In the genomic region with DNA sequence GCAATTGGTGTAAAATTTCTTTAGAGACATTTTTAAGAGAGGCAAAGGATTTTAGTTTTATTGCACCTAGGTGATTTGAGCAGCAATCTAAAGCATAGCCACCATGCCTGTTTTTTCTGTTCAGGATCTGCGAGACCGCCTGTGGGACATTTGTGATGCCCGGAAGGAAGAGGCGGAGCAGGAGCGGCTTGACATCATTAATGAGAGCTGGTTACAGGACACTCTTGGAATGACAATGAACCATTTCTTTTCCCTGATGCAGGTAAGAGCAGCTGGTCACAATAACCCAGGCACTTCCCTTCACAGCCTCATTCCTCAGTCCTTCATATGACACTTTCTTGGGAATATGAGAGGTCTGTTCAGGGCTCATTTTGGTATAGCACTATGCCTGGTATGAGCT, we compare ENCODE assay signal across 15 cellular contexts.
DNase-seq lines count a peak whose midpoint lies in the region; ATAC-seq and TF ChIP-seq lines count a peak whose summit lies in the region.
"Had no signal": no experiment of that assay in that cellular context is flagged by ENCODE, and none has a peak within 500 bp of the region (broad histone marks: within the 10 kb centered on the region; RNA-seq: fewer than 3 reads in every experiment).

No MANE protein-coding gene starts in this region.

- peaks cover 77% of the 10 kb centered on the region for H3K27me3 Mint-ChIP-seq in endodermal cell (ENCODE audit: insufficient read depth)
- H3K27me3 Mint-ChIP-seq: B cell; CD4-positive, alpha-beta T cell had no signal

- H3K36me3 ChIP-seq in HUES48 (ENCODE audit: control insufficient read depth, insufficient read depth, low read length) (no peaks in the 10 kb centered on the region), endodermal cell (ENCODE audit: control insufficient read depth, insufficient read depth, low read length) (no peaks in the 10 kb centered on the region), mesendoderm (ENCODE audit: control insufficient read depth, insufficient read depth, low read length) (no peaks in the 10 kb centered on the region), PC-3 (ENCODE audit: low read depth, low read length) (no peaks in the 10 kb centered on the region)

- 63% methylated on average over 5 of the region's 5 CpGs; no CpG with 5 or more reads in 1 of the 2 experiments for WGBS in endodermal cell (ENCODE audit: insufficient coverage in 1 of 2, insufficient read length in 1 of 2), 2 experiments
- no CpG with 5 or more reads among the region's 5 CpGs for WGBS in mesendoderm (ENCODE audit: extremely low coverage, insufficient coverage, low lambda C conversion rate)

- H3K9me3 ChIP-seq in HUES48 (ENCODE audit: control insufficient read depth, insufficient read depth, low read length), result no peaks in the 10 kb centered on the region
- peaks cover 4% of the 10 kb centered on the region for H3K9me3 ChIP-seq in endodermal cell (ENCODE audit: control insufficient read depth, low read length)
- H3K9me3 ChIP-seq in PC-3 (ENCODE audit: low read length), result no peaks in the 10 kb centered on the region

- H2BK15ac ChIP-seq in mesendoderm (replicated peaks; ENCODE audit: low read depth), result no peak overlapping the region

- BruUV-seq in PC-3 (replicated peaks; lab: Mats Ljungman, UMichigan), result no TSS peak

- H3K27ac ChIP-seq in HUES48 (ENCODE audit: low read depth, low read length) (peak overlapping the region; percentile 22), endodermal cell (ENCODE audit: low read depth, low read length) (no peak overlapping the region), mesendoderm (ENCODE audit: low read depth, low read length) (no peak overlapping the region), PC-3 (ENCODE audit: low read length) (no peak overlapping the region)

- no peaks in the 10 kb centered on the region for H3K79me1 ChIP-seq in mesendoderm (ENCODE audit: low read length)

- no peak for TF ChIP-seq CTCF in endodermal cell (conservative IDR thresholded peaks at IDR 0.05)
- TF ChIP-seq CTCF in PC-3 (conservative IDR thresholded peaks at IDR 0.05; ENCODE audit: low read depth, low read length), result no peak

- H2BK5ac ChIP-seq in mesendoderm (ENCODE audit: low read length), result no peak overlapping the region

- no peaks in the 10 kb centered on the region for H3K9me2 ChIP-seq in PC-3 (replicated peaks; ENCODE audit: low read length)

- no peak overlapping the region for H2AK5ac ChIP-seq in mesendoderm (ENCODE audit: low read length)

- H2BK120ac ChIP-seq in mesendoderm (ENCODE audit: low read depth, low read length), result no peak overlapping the region

- intact Hi-C loops in PC-3 (cut with micrococcal nuclease), result no loop called here

- no peaks in the 10 kb centered on the region for H3F3A ChIP-seq in PC-3 (ENCODE audit: low read length, unreplicated experiment)

- no peak overlapping the region for H3K9ac ChIP-seq in HUES48 (ENCODE audit: low read depth, low read length)
- no peak overlapping the region for H3K9ac ChIP-seq in endodermal cell (ENCODE audit: extremely low read depth, low read length, poor library complexity, severe bottlenecking)
- H3K9ac ChIP-seq in mesendoderm (ENCODE audit: low read length), result no peak overlapping the region
- no peak overlapping the region for H3K9ac ChIP-seq in PC-3 (ENCODE audit: low read length)

- POLR2A ChIA-PET in PC-3 (lab: Charles Lee; ENCODE audit: unreplicated experiment), result no interaction called here

- H3K23ac ChIP-seq in mesendoderm (ENCODE audit: low read length), result no peak overlapping the region

- CTCF ChIA-PET in PC-3 (lab: Charles Lee), result no interaction called here

- H3K4me1 ChIP-seq in HUES48 (ENCODE audit: control insufficient read depth, insufficient read depth, low read length), result peaks cover 7% of the 10 kb centered on the region
- no peaks in the 10 kb centered on the region for H3K4me1 ChIP-seq in endodermal cell (ENCODE audit: control insufficient read depth, insufficient read depth, low read length)
- H3K4me1 ChIP-seq in mesendoderm (ENCODE audit: control insufficient read depth, low read depth, low read length), result no peaks in the 10 kb centered on the region
- no peaks in the 10 kb centered on the region for H3K4me1 ChIP-seq in PC-3 (ENCODE audit: insufficient read depth, low read length)

- H3K4me3 Mint-ChIP-seq in endodermal cell, result no peak overlapping the region
- H3K4me3 Mint-ChIP-seq: B cell; CD4-positive, alpha-beta T cell had no signal

- H3K27ac Mint-ChIP-seq in endodermal cell, result no peak overlapping the region
- no peak overlapping the region for H3K27ac Mint-ChIP-seq in activated naive CD4-positive, alpha-beta T cell treated with anti-CD3 and anti-CD28 coated beads, Interleukin-2, amount 50 U/mL, for 72 hours
- H3K27ac Mint-ChIP-seq: B cell; CD4-positive, alpha-beta T cell had no signal

- H3K4me3 ChIP-seq in HUES48 (ENCODE audit: low read depth, low read length) (no peak overlapping the region), endodermal cell (ENCODE audit: low read length) (no peak overlapping the region), mesendoderm (ENCODE audit: low read length) (no peak overlapping the region), PC-3 (ENCODE audit: low read length) (no peak overlapping the region)

- H3K79me2 ChIP-seq in mesendoderm (ENCODE audit: control insufficient read depth, insufficient read depth, low read length) (no peaks in the 10 kb centered on the region), PC-3 (ENCODE audit: low read length) (no peaks in the 10 kb centered on the region)

- H4K8ac ChIP-seq in mesendoderm (ENCODE audit: low read depth, low read length), result no peak overlapping the region

- no peak overlapping the region for H4K5ac ChIP-seq in mesendoderm (ENCODE audit: low read length)

- H3K27me3 ChIP-seq in HUES48 (ENCODE audit: control insufficient read depth, insufficient read depth, low read length) (peaks cover 98% of the 10 kb centered on the region), endodermal cell (ENCODE audit: control insufficient read depth, insufficient read depth, low read length, poor library complexity, severe bottlenecking) (peaks cover 6% of the 10 kb centered on the region), mesendoderm (ENCODE audit: insufficient read depth, low read length, poor library complexity) (peaks cover 11% of the 10 kb centered on the region), PC-3 (ENCODE audit: low read length) (no peaks in the 10 kb centered on the region)

- H4K20me1 ChIP-seq in PC-3 (ENCODE audit: low read length), result no peaks in the 10 kb centered on the region

- H3K36me3 Mint-ChIP-seq in endodermal cell (ENCODE audit: low read depth), result no peaks in the 10 kb centered on the region
- peaks cover 0 to 28% of the 10 kb centered on the region in 2 donors for H3K36me3 Mint-ChIP-seq in activated naive CD4-positive, alpha-beta T cell treated with anti-CD3 and anti-CD28 coated beads, Interleukin-2, amount 50 U/mL, for 72 hours

- H3K9me3 Mint-ChIP-seq in endodermal cell, result no peaks in the 10 kb centered on the region
- H3K9me3 Mint-ChIP-seq in activated naive CD4-positive, alpha-beta T cell treated with anti-CD3 and anti-CD28 coated beads, Interleukin-2, amount 50 U/mL, for 72 hours, result peaks cover 0 to 5% of the 10 kb centered on the region in 2 donors
- H3K9me3 Mint-ChIP-seq: CD4-positive, alpha-beta T cell had no signal

- no peak overlapping the region for H3K4me2 ChIP-seq in mesendoderm (ENCODE audit: low read length)
- no peak overlapping the region for H3K4me2 ChIP-seq in PC-3 (ENCODE audit: low read length)

- H3K18ac ChIP-seq in mesendoderm (ENCODE audit: low read length), result no peak overlapping the region

- no peak overlapping the region for H3K56ac ChIP-seq in mesendoderm (ENCODE audit: low read length)

- H3K4me1 Mint-ChIP-seq in endodermal cell, result peaks cover 4% of the 10 kb centered on the region
- H3K4me1 Mint-ChIP-seq: B cell had no signal

- DNase-seq in ELF-1 (ENCODE audit: low read depth, low spot score) (peak; percentile 35), endodermal cell (peak; percentile 75), mesendoderm (peak; percentile 24), PC-3 (no peak)
- DNase-seq in activated naive CD4-positive, alpha-beta T cell treated with anti-CD3 and anti-CD28 coated beads, Interleukin-2, amount 50 U/mL, for 72 hours (ENCODE audit: low spot score in 2 of 2), result no peak
- no peak for DNase-seq in stimulated activated CD4-positive, alpha-beta T cell treated with anti-CD3 and anti-CD28 coated beads, Interleukin-4, amount 100 ng/mL, for 1 hour
- DNase-seq: ACHN; C1 segment of cervical spinal cord; Calu3; CD4-positive, alpha-beta T cell; DMS 273 treated with DMSO at 0.1 percent for 48 hours; IMR-90 had no signal

- no peak overlapping the region for H2AFZ ChIP-seq in PC-3 (ENCODE audit: low read length)

- no peak for ATAC-seq in activated naive CD4-positive, alpha-beta T cell treated with anti-CD3 and anti-CD28 coated beads, Interleukin-2, amount 50 U/mL, for 72 hours
- ATAC-seq in GM21526 (IDR thresholded peaks at IDR 0.05; ENCODE audit: low FRiP score, unreplicated experiment) (no peak), PC-3 (no peak)

- no peak overlapping the region for H3K4ac ChIP-seq in mesendoderm (ENCODE audit: low read depth, low read length)

Comparison
In these comparisons a context has a peak if more than half of its experiments do, and no peak if none do; other contexts are left out.
1. DNase-seq: peak in ELF-1 (single experiment), endodermal cell (single experiment) and mesendoderm (single experiment); none in activated naive CD4-positive, alpha-beta T cell treated with anti-CD3 and anti-CD28 coated beads, Interleukin-2, amount 50 U/mL, for 72 hours (0 of 2), stimulated activated CD4-positive, alpha-beta T cell treated with anti-CD3 and anti-CD28 coated beads, Interleukin-4, amount 100 ng/mL, for 1 hour (single experiment) and PC-3 (single experiment).